22 cellular contexts compared by ENCODE assay signal in the genomic region with DNA sequence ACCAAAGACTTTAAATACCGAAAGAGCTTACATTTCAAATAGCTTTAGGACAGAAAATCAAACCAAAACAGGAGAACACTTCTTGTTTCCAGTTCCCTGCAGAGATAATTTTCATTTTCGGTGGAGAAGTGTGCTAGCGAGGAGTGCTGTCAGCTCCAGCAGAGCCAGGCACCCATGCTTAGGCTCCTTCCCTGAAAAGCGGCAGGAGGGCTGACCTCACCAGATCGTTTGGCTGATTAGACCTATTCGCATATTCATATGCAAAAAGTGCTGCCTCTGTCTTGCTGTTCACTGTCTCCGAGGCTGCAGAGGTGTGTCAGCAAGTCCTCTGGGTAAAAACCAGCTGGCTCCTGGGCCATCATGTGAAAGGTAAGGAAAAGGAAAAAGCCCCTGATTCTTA.
DNase-seq lines count a peak whose midpoint lies in the region; TF ChIP-seq lines count a peak whose summit lies in the region.
"Had no signal": no experiment of that assay in that cellular context is flagged by ENCODE, and none has a peak within 500 bp of the region (broad histone marks: within the 10 kb centered on the region; RNA-seq: fewer than 3 reads in every experiment).

No MANE protein-coding gene starts in this region.

- H3K36me3 ChIP-seq in HUES64 (ENCODE audit: insufficient read depth, low read length) = no peaks in the 10 kb centered on the region
- no peaks in the 10 kb centered on the region for H3K36me3 ChIP-seq in OCI-LY3 (replicated peaks; ENCODE audit: low read depth, low read length)
- H3K36me3 ChIP-seq in sigmoid colon = no peaks in the 10 kb centered on the region
- H3K36me3 ChIP-seq in thyroid gland = no peaks in the 10 kb centered on the region
- H3K36me3 ChIP-seq: gastroesophageal sphincter, neutrophil had no signal

- no peaks in the 10 kb centered on the region for H4K20me1 ChIP-seq in OCI-LY3 (ENCODE audit: insufficient read depth, low read length)

- peak; percentile 41 for DNase-seq in iPS-NIHi7 (ENCODE audit: extremely low spot score)
- peak; percentile 17 for DNase-seq in sigmoid colon
- DNase-seq in GM19240 (ENCODE audit: insufficient read length, low spot score) = no peak
- no peak for DNase-seq in thyroid gland
- DNase-seq in stimulated activated CD4-positive, alpha-beta T cell treated with anti-CD3 and anti-CD28 coated beads, Interleukin-4, amount 100 ng/mL, for 4 hours = no peak
- DNase-seq: activated CD4-positive, alpha-beta T cell treated with anti-CD3 and anti-CD28 coated beads for 48 hours; activated naive CD4-positive, alpha-beta T cell treated with anti-CD3 and anti-CD28 coated beads, Interleukin-2, amount 50 U/mL, for 16 hours; amygdala; CD4-positive, alpha-beta T cell; cortex of kidney; GOT3; KBM-7; kidney glomerular epithelial cell; mammary epithelial cell; NCI-H187 treated with DMSO at 0.1 percent for 48 hours; NCI-H524 treated with DMSO at 0.1 percent for 48 hours; stimulated activated CD4-positive, alpha-beta T cell treated with anti-CD3 and anti-CD28 coated beads, Interleukin-1b, Interleukin-23, amount 100 ng/mL, for 48 hours had no signal

- H3K79me2 ChIP-seq in OCI-LY3 (ENCODE audit: low read length) = no peaks in the 10 kb centered on the region

- 24% methylated on average over 7 of the region's 7 CpGs for WGBS in HUES64
- WGBS in sigmoid colon, 2 donors = 78 to 79% methylated on average over 7 of the region's 7 CpGs
- WGBS in thyroid gland, 2 donors = 84 to 89% methylated on average over 6 to 7 of the region's 7 CpGs

- no peak overlapping the region for H3K4me3 ChIP-seq in HUES64 (ENCODE audit: low read length)
- H3K4me3 ChIP-seq in OCI-LY3 (ENCODE audit: low read length) = no peak overlapping the region
- no peak overlapping the region for H3K4me3 ChIP-seq in sigmoid colon
- H3K4me3 ChIP-seq in thyroid gland (replicated peaks in 1 of 3) = no peak overlapping the region
- H3K4me3 ChIP-seq: gastroesophageal sphincter, skin epidermis had no signal

- no peak for TF ChIP-seq POLR2A in sigmoid colon (IDR thresholded peaks at IDR 0.05)
- no peak for TF ChIP-seq POLR2A in thyroid gland (IDR thresholded peaks at IDR 0.05)

- H3K4me2 ChIP-seq in OCI-LY3 (ENCODE audit: low read length) = peak overlapping the region; percentile 14

- H3K4me1 ChIP-seq in HUES64 (ENCODE audit: insufficient read depth, low read length) (peaks cover 39% of the 10 kb centered on the region), OCI-LY3 (ENCODE audit: low read length) (peaks cover 26% of the 10 kb centered on the region), sigmoid colon (no peaks in the 10 kb centered on the region), thyroid gland (no peaks in the 10 kb centered on the region)
- H3K4me1 ChIP-seq: gastroesophageal sphincter had no signal

- H2AFZ ChIP-seq in OCI-LY3 (ENCODE audit: low read depth, low read length) = no peak overlapping the region

- TF ChIP-seq CTCF in OCI-LY3 (IDR thresholded peaks at IDR 0.05; ENCODE audit: low read depth, low read length) (no peak), sigmoid colon (IDR thresholded peaks at IDR 0.05) (no peak), thyroid gland (IDR thresholded peaks at IDR 0.05) (no peak)

- peaks cover 7% of the 10 kb centered on the region; the same call in 1 of the 2 replicates for H3K9me3 ChIP-seq in HUES64 (ENCODE audit: insufficient read depth, low read depth, low read length)
- H3K9me3 ChIP-seq in OCI-LY3 (ENCODE audit: insufficient read depth, low read length) = no peaks in the 10 kb centered on the region
- no peaks in the 10 kb centered on the region for H3K9me3 ChIP-seq in sigmoid colon
- H3K9me3 ChIP-seq in thyroid gland = no peaks in the 10 kb centered on the region
- H3K9me3 ChIP-seq: neutrophil had no signal

- intact Hi-C loops in sigmoid colon (cut with DNase I) = no loop called here
- intact Hi-C loops in thyroid gland (cut with DNase I) = no loop called here

- H3K27me3 ChIP-seq in HUES64 (ENCODE audit: insufficient read depth, low read length) = no peaks in the 10 kb centered on the region
- H3K27me3 ChIP-seq in OCI-LY3 (ENCODE audit: low read depth, low read length) = no peaks in the 10 kb centered on the region
- H3K27me3 ChIP-seq in sigmoid colon = no peaks in the 10 kb centered on the region
- no peaks in the 10 kb centered on the region for H3K27me3 ChIP-seq in thyroid gland

- no peak overlapping the region for H3K9ac ChIP-seq in HUES64 (ENCODE audit: low read depth, low read length)
- no peak overlapping the region for H3K9ac ChIP-seq in OCI-LY3 (ENCODE audit: low read length)

- no peak for TF ChIP-seq EP300 in sigmoid colon (IDR thresholded peaks at IDR 0.05)

- peak overlapping the region; percentile 47; the same call in 1 of the 2 replicates for H3K27ac ChIP-seq in HUES64 (ENCODE audit: low read depth, low read length)
- H3K27ac ChIP-seq in OCI-LY3 (ENCODE audit: low read length) = no peak overlapping the region
- H3K27ac ChIP-seq in sigmoid colon = no peak overlapping the region
- no peak overlapping the region for H3K27ac ChIP-seq in thyroid gland
- H3K27ac ChIP-seq: gastroesophageal sphincter, neutrophil, skin epidermis had no signal

Comparison
In these comparisons a context has a peak if more than half of its experiments do, and no peak if none do; other contexts are left out.
1. DNase-seq: peak in iPS-NIHi7 (single experiment) and sigmoid colon (single experiment); none in GM19240 (single experiment), thyroid gland (0 of 2) and stimulated activated CD4-positive, alpha-beta T cell treated with anti-CD3 and anti-CD28 coated beads, Interleukin-4, amount 100 ng/mL, for 4 hours (0 of 2).